ENCODE assay signal across 28 cellular contexts in genomic region chr4:6758732-6759131, GRCh38.
"Had no signal": no experiment of that assay in that cellular context is flagged by ENCODE, and none has a peak within 500 bp of the region (broad histone marks: within the 10 kb centered on the region; RNA-seq: fewer than 3 reads in every experiment).

No MANE protein-coding gene starts in this region.

- H3K9me3 Mint-ChIP-seq: activated CD4-positive, alpha-beta memory T cell treated with anti-CD3 and anti-CD28 coated beads, Interleukin-2, amount 10 ng/mL, durations not matched to agents 7 days and 5 days; activated CD4-positive, alpha-beta T cell treated with anti-CD3 and anti-CD28 coated beads, Interleukin-2, amount 10 ng/mL, durations not matched to agents 7 days and 5 days; activated naive CD4-positive, alpha-beta T cell treated with anti-CD3 and anti-CD28 coated beads, Interleukin-2, amount 10 ng/mL, durations not matched to agents 7 days and 5 days; activated naive CD4-positive, alpha-beta T cell treated with anti-CD3 and anti-CD28 coated beads, Interleukin-2, amount 50 U/mL, for 72 hours; activated T-cell treated with anti-CD3 and anti-CD28 coated beads, Interleukin-2, amount 50 U/mL, for 24 hours; activated T-cell treated with anti-CD3 and anti-CD28 coated beads, Interleukin-2, amount 50 U/mL, for 72 hours; effector memory CD8-positive, alpha-beta T cell had no signal

- H3K36me3 Mint-ChIP-seq: activated naive CD4-positive, alpha-beta T cell treated with anti-CD3 and anti-CD28 coated beads, Interleukin-2, amount 10 ng/mL, durations not matched to agents 7 days and 5 days; activated naive CD4-positive, alpha-beta T cell treated with anti-CD3 and anti-CD28 coated beads, Interleukin-2, amount 50 U/mL, for 72 hours had no signal

- H3K36me3 ChIP-seq: esophagus muscularis mucosa, gastrocnemius medialis had no signal

- H3K4me3 ChIP-seq: body of pancreas, esophagus muscularis mucosa, gastrocnemius medialis had no signal

- DNase-seq: activated CD4-positive, alpha-beta memory T cell treated with anti-CD3 and anti-CD28 coated beads, Interleukin-2, amount 10 ng/mL, durations not matched to agents 7 days and 5 days; activated CD4-positive, alpha-beta T cell treated with anti-CD3 and anti-CD28 coated beads for 1 hour; activated CD4-positive, alpha-beta T cell treated with anti-CD3 and anti-CD28 coated beads for 4 hours; activated CD4-positive, alpha-beta T cell treated with anti-CD3 and anti-CD28 coated beads, Interleukin-2, amount 10 ng/mL, durations not matched to agents 7 days and 5 days; activated CD4-positive, alpha-beta T cell treated with anti-CD3 and anti-CD28 coated beads, Interleukin-2, amount 50 U/mL, for 4 hours; activated CD4-positive, CD25-positive, alpha-beta regulatory T cell; activated CD8-positive, alpha-beta memory T cell treated with anti-CD3 and anti-CD28 coated beads, Interleukin-2, amount 50 U/mL, for 48 hours; activated gamma-delta T cell; activated naive CD4-positive, alpha-beta T cell; activated naive CD4-positive, alpha-beta T cell treated with anti-CD3 and anti-CD28 coated beads, Interleukin-2, amount 10 ng/mL, durations not matched to agents 7 days and 5 days; activated T-cell treated with anti-CD3 and anti-CD28 coated beads for 4 hours; activated T-cell treated with anti-CD3 and anti-CD28 coated beads, Interleukin-2, amount 50 U/mL, for 24 hours; activated T-cell treated with anti-CD3 and anti-CD28 coated beads, Interleukin-2, amount 50 U/mL, for 72 hours; amniotic stem cell; anterior cingulate cortex; body of pancreas; caudate nucleus; cortex of kidney; dermis blood vessel endothelial cell; effector CD4-positive, alpha-beta T cell; effector memory CD8-positive, alpha-beta T cell; erythroblast; gastrocnemius medialis; glutamatergic neuron; T-helper 2 cell had no signal

- H3K4me1 ChIP-seq: body of pancreas, gastrocnemius medialis had no signal

- H3K27ac Mint-ChIP-seq: activated CD4-positive, alpha-beta memory T cell treated with anti-CD3 and anti-CD28 coated beads, Interleukin-2, amount 10 ng/mL, durations not matched to agents 7 days and 5 days; activated CD4-positive, alpha-beta T cell treated with anti-CD3 and anti-CD28 coated beads, Interleukin-2, amount 10 ng/mL, durations not matched to agents 7 days and 5 days; activated naive CD4-positive, alpha-beta T cell treated with anti-CD3 and anti-CD28 coated beads, Interleukin-2, amount 10 ng/mL, durations not matched to agents 7 days and 5 days; activated naive CD4-positive, alpha-beta T cell treated with anti-CD3 and anti-CD28 coated beads, Interleukin-2, amount 50 U/mL, for 72 hours; activated T-cell treated with anti-CD3 and anti-CD28 coated beads, Interleukin-2, amount 50 U/mL, for 24 hours; activated T-cell treated with anti-CD3 and anti-CD28 coated beads, Interleukin-2, amount 50 U/mL, for 72 hours; effector memory CD8-positive, alpha-beta T cell had no signal

- H3K27me3 ChIP-seq: body of pancreas, esophagus muscularis mucosa, gastrocnemius medialis had no signal

- H3K4me1 Mint-ChIP-seq: activated CD4-positive, alpha-beta memory T cell treated with anti-CD3 and anti-CD28 coated beads, Interleukin-2, amount 10 ng/mL, durations not matched to agents 7 days and 5 days; activated CD4-positive, alpha-beta T cell treated with anti-CD3 and anti-CD28 coated beads, Interleukin-2, amount 10 ng/mL, durations not matched to agents 7 days and 5 days; activated naive CD4-positive, alpha-beta T cell treated with anti-CD3 and anti-CD28 coated beads, Interleukin-2, amount 10 ng/mL, durations not matched to agents 7 days and 5 days had no signal

- H3K9me3 ChIP-seq: body of pancreas, esophagus muscularis mucosa, gastrocnemius medialis had no signal

- H3K27me3 Mint-ChIP-seq: activated CD4-positive, alpha-beta T cell treated with anti-CD3 and anti-CD28 coated beads, Interleukin-2, amount 10 ng/mL, durations not matched to agents 7 days and 5 days; activated T-cell treated with anti-CD3 and anti-CD28 coated beads, Interleukin-2, amount 50 U/mL, for 24 hours had no signal

- H3K4me3 Mint-ChIP-seq: activated CD4-positive, alpha-beta memory T cell treated with anti-CD3 and anti-CD28 coated beads, Interleukin-2, amount 10 ng/mL, durations not matched to agents 7 days and 5 days; activated CD4-positive, alpha-beta T cell treated with anti-CD3 and anti-CD28 coated beads, Interleukin-2, amount 10 ng/mL, durations not matched to agents 7 days and 5 days; activated naive CD4-positive, alpha-beta T cell treated with anti-CD3 and anti-CD28 coated beads, Interleukin-2, amount 10 ng/mL, durations not matched to agents 7 days and 5 days; activated T-cell treated with anti-CD3 and anti-CD28 coated beads, Interleukin-2, amount 50 U/mL, for 24 hours; activated T-cell treated with anti-CD3 and anti-CD28 coated beads, Interleukin-2, amount 50 U/mL, for 72 hours; effector memory CD8-positive, alpha-beta T cell had no signal

- H3K27ac ChIP-seq: body of pancreas, esophagus muscularis mucosa, foreskin keratinocyte, gastrocnemius medialis had no signal

- ATAC-seq: activated naive CD4-positive, alpha-beta T cell treated with anti-CD3 and anti-CD28 coated beads, Interleukin-2, amount 50 U/mL, for 72 hours; activated T-cell treated with anti-CD3 and anti-CD28 coated beads, Interleukin-2, amount 50 U/mL, for 72 hours; body of pancreas; effector memory CD8-positive, alpha-beta T cell; foreskin keratinocyte; gastrocnemius medialis had no signal
